31 cellular contexts compared by ENCODE assay signal in genomic region chr7:148950806-148951205, GRCh38.
DNase-seq lines count a peak whose midpoint lies in the region; ATAC-seq and TF ChIP-seq lines count a peak whose summit lies in the region.
"Had no signal": no experiment of that assay in that cellular context is flagged by ENCODE, and none has a peak within 500 bp of the region (broad histone marks: within the 10 kb centered on the region; RNA-seq: fewer than 3 reads in every experiment).

No MANE protein-coding gene starts in this region.

- peak; percentile 4 for DNase-seq in activated effector memory CD4-positive, alpha-beta T cell treated with anti-CD3 and anti-CD28 coated beads, Interleukin-2, amount 50 U/mL, for 16 hours
- no peak for DNase-seq in activated effector memory CD4-positive, alpha-beta T cell treated with Interleukin-2 at 50 U/mL for 16 hours
- DNase-seq in T47D (ENCODE audit: low read depth in 1 of 2, low spot score in 1 of 2) (peak; percentile 23 to 61), breast epithelium (ENCODE audit: low spot score in 2 of 2) (no peak), LNCaP clone FGC (ENCODE audit: low read depth) (peak; percentile 72), lower lobe of right lung (no peak)
- DNase-seq: 8988T; ACHN; AML-193; BE2C; C1 segment of cervical spinal cord; Caco-2; Calu3; CD4-positive, alpha-beta memory T cell; CD4-positive, alpha-beta T cell; CD4-positive, CD25-positive, alpha-beta regulatory T cell; CD8-positive, alpha-beta memory T cell; CD8-positive, alpha-beta T cell; COR-L47; DMS 273 treated with DMSO at 0.1 percent for 48 hours; DMS153; DMS53; DMS79; DMS79 treated with DMSO at 0.1 percent for 48 hours; DND-41; EL had no signal

- no peak overlapping the region for H3K27ac ChIP-seq in breast epithelium
- H3K27ac ChIP-seq in lower lobe of right lung = no peak overlapping the region
- H3K27ac ChIP-seq: 22Rv1; A549; BLaER1; BLaER1 treated with 17β-estradiol and CSF1 and Interleukin-3, amounts not matched to agents 10 nM and 100 nM; C4-2B had no signal

- H3K27me3 ChIP-seq in breast epithelium (no peaks in the 10 kb centered on the region), lower lobe of right lung (ENCODE audit: low read depth) (no peaks in the 10 kb centered on the region)
- H3K27me3 ChIP-seq: BE2C; BLaER1; BLaER1 treated with 17β-estradiol and CSF1 and Interleukin-3, amounts not matched to agents 10 nM and 100 nM had no signal

- H3K36me3 ChIP-seq in breast epithelium = no peaks in the 10 kb centered on the region
- H3K36me3 ChIP-seq in lower lobe of right lung = no peaks in the 10 kb centered on the region
- H3K36me3 ChIP-seq: BE2C; BLaER1; BLaER1 treated with 17β-estradiol and CSF1 and Interleukin-3, amounts not matched to agents 10 nM and 100 nM had no signal

- intact Hi-C loops in breast epithelium (cut with DNase I; ENCODE audit: low total_unique reads) = no loop called here
- intact Hi-C loops in lower lobe of right lung (cut with DNase I) = no loop called here

- in situ Hi-C loops in T47D (cut with HindIII; ENCODE audit: low pct_unique_long_range_greater_than_20kb, low sequenced_read_pairs) = no loop called here

- TF ChIP-seq POLR2A in breast epithelium (IDR thresholded peaks at IDR 0.05) = no peak

- no peak for ATAC-seq in lower lobe of right lung
- ATAC-seq: A549; CD8-positive, alpha-beta T cell had no signal

- TF ChIP-seq CTCF in breast epithelium (IDR thresholded peaks at IDR 0.05) = no peak
- no peak for TF ChIP-seq CTCF in LNCaP clone FGC (IDR thresholded peaks at IDR 0.05; ENCODE audit: control insufficient read depth, extremely low read depth, insufficient read depth)
- TF ChIP-seq CTCF in lower lobe of right lung (IDR thresholded peaks at IDR 0.05) = no peak

- no peak overlapping the region for H3K4me3 ChIP-seq in breast epithelium
- no peak overlapping the region for H3K4me3 ChIP-seq in LNCaP clone FGC (ENCODE audit: low read depth, low read length)
- H3K4me3 ChIP-seq in lower lobe of right lung = no peak overlapping the region
- H3K4me3 ChIP-seq: A549; BLaER1; BLaER1 treated with 17β-estradiol and CSF1 and Interleukin-3, amounts not matched to agents 10 nM and 100 nM had no signal

- H3K9me3 ChIP-seq in breast epithelium = no peaks in the 10 kb centered on the region
- H3K9me3 ChIP-seq in lower lobe of right lung = no peaks in the 10 kb centered on the region
- H3K9me3 ChIP-seq: A549, BE2C, Caco-2 had no signal

- H3K4me1 ChIP-seq in breast epithelium = no peaks in the 10 kb centered on the region
- no peaks in the 10 kb centered on the region for H3K4me1 ChIP-seq in lower lobe of right lung
- H3K4me1 ChIP-seq: A549, BE2C, BLaER1, Caco-2 had no signal

Comparison
In these comparisons a context has a peak if more than half of its experiments do, and no peak if none do; other contexts are left out.
1. DNase-seq: peak in activated effector memory CD4-positive, alpha-beta T cell treated with anti-CD3 and anti-CD28 coated beads, Interleukin-2, amount 50 U/mL, for 16 hours (single experiment), T47D (2 of 2) and LNCaP clone FGC (single experiment); none in activated effector memory CD4-positive, alpha-beta T cell treated with Interleukin-2 at 50 U/mL for 16 hours (single experiment), breast epithelium (0 of 2) and lower lobe of right lung (single experiment).